16 cellular contexts compared by ENCODE assay signal in genomic region chr7:107372298-107372697, GRCh38.
DNase-seq lines count a peak whose midpoint lies in the region; ATAC-seq and TF ChIP-seq lines count a peak whose summit lies in the region.
"Had no signal": no experiment of that assay in that cellular context is flagged by ENCODE, and none has a peak within 500 bp of the region (broad histone marks: within the 10 kb centered on the region; RNA-seq: fewer than 3 reads in every experiment).

No MANE protein-coding gene starts in this region.

- TF ChIP-seq CTCF in AG10803 (conservative IDR thresholded peaks at IDR 0.05; ENCODE audit: low read length) (no peak), choroid plexus epithelial cell (conservative IDR thresholded peaks at IDR 0.05; ENCODE audit: low read depth, low read length) (no peak), esophagus muscularis mucosa (IDR thresholded peaks at IDR 0.05) (no peak), progenitor cell of endocrine pancreas (IDR thresholded peaks at IDR 0.05; ENCODE audit: unreplicated experiment) (no peak)

- intact Hi-C loops in esophagus muscularis mucosa (cut with DNase I) = no loop called here

- TF ChIP-seq POLR2A in esophagus muscularis mucosa (IDR thresholded peaks at IDR 0.05; ENCODE audit: low read depth) = no peak

- no peaks in the 10 kb centered on the region for H3K9me3 ChIP-seq in esophagus muscularis mucosa
- H3K9me3 ChIP-seq: colonic mucosa, tibial artery had no signal

- peaks cover 3% of the 10 kb centered on the region for H3K36me3 Mint-ChIP-seq in progenitor cell of endocrine pancreas (ENCODE audit: insufficient read depth)

- no peaks in the 10 kb centered on the region for H3K9me3 Mint-ChIP-seq in progenitor cell of endocrine pancreas (ENCODE audit: low read depth)
- H3K9me3 Mint-ChIP-seq: naive thymus-derived CD4-positive, alpha-beta T cell had no signal

- H3K27me3 ChIP-seq in esophagus muscularis mucosa = no peaks in the 10 kb centered on the region
- H3K27me3 ChIP-seq: colonic mucosa, tibial artery had no signal

- H3K27ac ChIP-seq in esophagus muscularis mucosa (replicated peaks in 1 of 4) = no peak overlapping the region
- H3K27ac ChIP-seq: colonic mucosa had no signal

- no peak overlapping the region for H3K4me3 ChIP-seq in AG10803 (ENCODE audit: low read length)
- H3K4me3 ChIP-seq in choroid plexus epithelial cell (ENCODE audit: low read depth, low read length) = no peak overlapping the region
- no peak overlapping the region for H3K4me3 ChIP-seq in esophagus muscularis mucosa
- H3K4me3 ChIP-seq: colonic mucosa, tibial artery had no signal

- WGBS in esophagus muscularis mucosa = 84% methylated on average over 1 of the region's 1 CpG

- no peaks in the 10 kb centered on the region for H3K36me3 ChIP-seq in esophagus muscularis mucosa
- H3K36me3 ChIP-seq: colonic mucosa, tibial artery had no signal

- no peak overlapping the region for H3K27ac Mint-ChIP-seq in progenitor cell of endocrine pancreas

- H3K4me1 ChIP-seq in esophagus muscularis mucosa = no peaks in the 10 kb centered on the region
- H3K4me1 ChIP-seq: colonic mucosa had no signal

- no peak overlapping the region for H3K4me3 Mint-ChIP-seq in progenitor cell of endocrine pancreas (ENCODE audit: low read depth)
- H3K4me3 Mint-ChIP-seq: naive thymus-derived CD4-positive, alpha-beta T cell had no signal

- peak; percentile 44 for DNase-seq in AG10803 (ENCODE audit: low read depth)
- DNase-seq in RPMI7951 (ENCODE audit: low read depth) = peak; percentile 15
- DNase-seq in choroid plexus epithelial cell (ENCODE audit: low read depth) = peak; percentile 67
- DNase-seq in myocyte (ENCODE audit: low read depth) = peak; percentile 52
- no peak for DNase-seq in esophagus muscularis mucosa (ENCODE audit: extremely low spot score)
- DNase-seq in progenitor cell of endocrine pancreas (ENCODE audit: low spot score, unreplicated experiment) = no peak
- DNase-seq in HK-2 (ENCODE audit: unreplicated experiment) = no peak
- DNase-seq: activated CD4-positive, alpha-beta T cell treated with anti-CD3 and anti-CD28 coated beads for 1 hour; activated naive CD4-positive, alpha-beta T cell treated with Interleukin-2 at 50 U/mL for 16 hours; colonic mucosa; naive thymus-derived CD4-positive, alpha-beta T cell; NCI-H82; stimulated activated CD4-positive, alpha-beta T cell treated with anti-CD3 and anti-CD28 coated beads, Interleukin-2, amount 100 ng/mL, for 48 hours; stimulated activated CD8-positive, alpha-beta memory T cell treated with anti-CD3 and anti-CD28 coated beads, Interleukin-4, amount 100 ng/mL, for 48 hours; tibial artery had no signal

- no peak for ATAC-seq in HG03039 (IDR thresholded peaks at IDR 0.05; ENCODE audit: unreplicated experiment)
- ATAC-seq: naive thymus-derived CD4-positive, alpha-beta T cell had no signal

- H3K4me1 Mint-ChIP-seq in progenitor cell of endocrine pancreas (ENCODE audit: low read depth) = no peaks in the 10 kb centered on the region

- no peak for TF ChIP-seq EP300 in esophagus muscularis mucosa (IDR thresholded peaks at IDR 0.05)

- no peaks in the 10 kb centered on the region for H3K27me3 Mint-ChIP-seq in progenitor cell of endocrine pancreas
- H3K27me3 Mint-ChIP-seq: naive thymus-derived CD4-positive, alpha-beta T cell had no signal

Comparison
In these comparisons a context has a peak if more than half of its experiments do, and no peak if none do; other contexts are left out.
1. DNase-seq: peak in AG10803 (single experiment), RPMI7951 (single experiment), choroid plexus epithelial cell (single experiment) and myocyte (single experiment); none in esophagus muscularis mucosa (single experiment), progenitor cell of endocrine pancreas (single experiment) and HK-2 (single experiment).